In the genomic region with DNA sequence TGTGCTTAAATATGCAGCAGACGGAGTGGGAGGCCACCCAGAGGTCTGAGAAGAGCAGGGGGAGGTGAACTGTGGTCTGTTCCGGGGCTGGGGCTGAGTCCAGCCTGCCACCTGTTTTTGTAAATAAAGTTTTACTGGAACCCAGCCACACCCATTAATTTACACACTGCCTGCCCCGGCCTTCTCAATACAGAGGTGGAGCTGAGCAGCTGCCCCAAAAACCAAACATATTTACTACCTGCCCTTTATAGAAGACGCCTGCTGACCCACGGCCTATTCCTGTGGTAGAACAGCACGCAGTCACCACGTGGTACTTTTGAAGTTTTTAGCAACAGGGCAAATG, we compare ENCODE assay signal across 26 cellular contexts. TPM values are rescaled to one million over a fixed set of nuclear protein-coding genes. Genes with fewer than 3 reads are reported as not detected.
DNase-seq lines count a peak whose midpoint lies in the region; ATAC-seq and TF ChIP-seq lines count a peak whose summit lies in the region.
"Had no signal": no experiment of that assay in that cellular context is flagged by ENCODE, and none has a peak within 500 bp of the region (broad histone marks: within the 10 kb centered on the region; RNA-seq: fewer than 3 reads in every experiment).

No MANE protein-coding gene starts in this region.

- peaks cover 22% of the 10 kb centered on the region for H3K4me1 ChIP-seq in PC-3 (ENCODE audit: insufficient read depth, low read length)
- peaks cover 10% of the 10 kb centered on the region for H3K4me1 ChIP-seq in upper lobe of right lung
- H3K4me1 ChIP-seq: A549, BE2C had no signal

- H3K9me3 Mint-ChIP-seq in activated naive CD8-positive, alpha-beta T cell treated with anti-CD3 and anti-CD28 coated beads, Interleukin-2, amount 10 ng/mL, durations not matched to agents 7 days and 5 days: no peaks in the 10 kb centered on the region
- H3K9me3 Mint-ChIP-seq in activated naive CD8-positive, alpha-beta T cell treated with anti-CD3 and anti-CD28 coated beads, Interleukin-2, amount 50 U/mL, for 24 hours: no peaks in the 10 kb centered on the region
- H3K9me3 Mint-ChIP-seq in stimulated activated memory B cell treated with anti-CD40 and anti-IgM and Interleukin-4, amounts not matched to agents 10 μg/mL and 1 μg/mL and 100 μg/mL, for 72 hours: no peaks in the 10 kb centered on the region

- POLR2A ChIA-PET in activated naive CD8-positive, alpha-beta T cell treated with anti-CD3 and anti-CD28 coated beads, Interleukin-2, amount 10 ng/mL, durations not matched to agents 7 days and 5 days (lab: Charles Lee): no interaction called here
- POLR2A ChIA-PET in PC-3 (lab: Charles Lee; ENCODE audit: unreplicated experiment): no interaction called here

- H3K27ac ChIP-seq in PC-3 (ENCODE audit: low read length): no peak overlapping the region
- H3K27ac ChIP-seq in upper lobe of right lung: no peak overlapping the region
- H3K27ac ChIP-seq in brain microvascular endothelial cell: no peak overlapping the region
- H3K27ac ChIP-seq: A549, HL-60, KMS-11 had no signal

- H3K79me2 ChIP-seq in PC-3 (ENCODE audit: low read length): no peaks in the 10 kb centered on the region

- H3K4me3 Mint-ChIP-seq in activated naive CD8-positive, alpha-beta T cell treated with anti-CD3 and anti-CD28 coated beads, Interleukin-2, amount 10 ng/mL, durations not matched to agents 7 days and 5 days: no peak overlapping the region
- no peak overlapping the region for H3K4me3 Mint-ChIP-seq in activated naive CD8-positive, alpha-beta T cell treated with anti-CD3 and anti-CD28 coated beads, Interleukin-2, amount 50 U/mL, for 24 hours
- H3K4me3 Mint-ChIP-seq in stimulated activated memory B cell treated with anti-CD40 and anti-IgM and Interleukin-4, amounts not matched to agents 10 μg/mL and 1 μg/mL and 100 μg/mL, for 72 hours: no peak overlapping the region

- peaks cover 8% of the 10 kb centered on the region for H3K4me1 Mint-ChIP-seq in activated naive CD8-positive, alpha-beta T cell treated with anti-CD3 and anti-CD28 coated beads, Interleukin-2, amount 10 ng/mL, durations not matched to agents 7 days and 5 days
- H3K4me1 Mint-ChIP-seq in activated naive CD8-positive, alpha-beta T cell treated with anti-CD3 and anti-CD28 coated beads, Interleukin-2, amount 50 U/mL, for 24 hours: peaks cover 12% of the 10 kb centered on the region
- H3K4me1 Mint-ChIP-seq in stimulated activated memory B cell treated with anti-CD40 and anti-IgM and Interleukin-4, amounts not matched to agents 10 μg/mL and 1 μg/mL and 100 μg/mL, for 72 hours: peaks cover 21% of the 10 kb centered on the region

- H3K36me3 ChIP-seq in PC-3 (ENCODE audit: low read depth, low read length): no peaks in the 10 kb centered on the region
- no peaks in the 10 kb centered on the region for H3K36me3 ChIP-seq in upper lobe of right lung
- no peaks in the 10 kb centered on the region for H3K36me3 ChIP-seq in brain microvascular endothelial cell (replicated peaks)
- H3K36me3 ChIP-seq: BE2C had no signal

- no peak overlapping the region for H3K9ac ChIP-seq in PC-3 (ENCODE audit: low read length)
- H3K9ac ChIP-seq: KMS-11 had no signal

- H3K27me3 ChIP-seq in PC-3 (ENCODE audit: low read length): peaks cover 37% of the 10 kb centered on the region
- peaks cover 32% of the 10 kb centered on the region for H3K27me3 ChIP-seq in upper lobe of right lung
- H3K27me3 ChIP-seq in brain microvascular endothelial cell (replicated peaks): peaks cover 54% of the 10 kb centered on the region

- H3K4me2 ChIP-seq in PC-3 (ENCODE audit: low read length): no peak overlapping the region
- H3K4me2 ChIP-seq: A549, KMS-11 had no signal

- DNase-seq in activated naive CD8-positive, alpha-beta T cell treated with anti-CD3 and anti-CD28 coated beads, Interleukin-2, amount 10 ng/mL, durations not matched to agents 7 days and 5 days: peak; percentile 20
- DNase-seq in activated naive CD8-positive, alpha-beta T cell treated with anti-CD3 and anti-CD28 coated beads, Interleukin-2, amount 50 U/mL, for 24 hours: no peak
- no peak for DNase-seq in PC-3
- peak in 1 of 2 donors; percentile 44 for DNase-seq in left colon
- peak; percentile 35 for DNase-seq in upper lobe of right lung
- no peak for DNase-seq in brain microvascular endothelial cell
- DNase-seq in CD1c-positive myeloid dendritic cell (ENCODE audit: extremely low spot score): no peak
- DNase-seq: BE2C; CD4-positive, CD25-positive, alpha-beta regulatory T cell; COR-L47; DMS 273 treated with DMSO at 0.1 percent for 48 hours; DMS79 treated with DMSO at 0.1 percent for 48 hours; NCI-H1105; NCI-H146; NCI-H2029 treated with DMSO at 0.1 percent for 48 hours; NCI-H2171; NCI-H345; NCI-H524; OCI-M1 had no signal

- H2AFZ ChIP-seq in PC-3 (ENCODE audit: low read length): no peak overlapping the region

- CTCF ChIA-PET in PC-3 (lab: Charles Lee): no interaction called here

- no peaks in the 10 kb centered on the region for H3K9me3 ChIP-seq in PC-3 (ENCODE audit: low read length)
- no peaks in the 10 kb centered on the region for H3K9me3 ChIP-seq in upper lobe of right lung
- H3K9me3 ChIP-seq: A549, BE2C had no signal

- H3F3A ChIP-seq in PC-3 (ENCODE audit: low read length, unreplicated experiment): no peaks in the 10 kb centered on the region

- ATAC-seq in activated naive CD8-positive, alpha-beta T cell treated with anti-CD3 and anti-CD28 coated beads, Interleukin-2, amount 10 ng/mL, durations not matched to agents 7 days and 5 days (ENCODE audit: low read depth): no peak
- ATAC-seq in activated naive CD8-positive, alpha-beta T cell treated with anti-CD3 and anti-CD28 coated beads, Interleukin-2, amount 50 U/mL, for 24 hours: no peak
- ATAC-seq in PC-3 (peak; percentile 23; the same call in 1 of the 2 replicates), left colon (peak; percentile 73), upper lobe of right lung (no peak)
- ATAC-seq in stimulated activated memory B cell treated with anti-CD40 and anti-IgM and Interleukin-4, amounts not matched to agents 10 μg/mL and 1 μg/mL and 100 μg/mL, for 72 hours: no peak
- ATAC-seq: A549, Right ventricle myocardium inferior had no signal

- H3K4me3 ChIP-seq in PC-3 (ENCODE audit: low read length) (no peak overlapping the region), upper lobe of right lung (no peak overlapping the region), brain microvascular endothelial cell (ENCODE audit: low read depth, low read length) (no peak overlapping the region)
- H3K4me3 ChIP-seq: A549 had no signal

- H3K27me3 Mint-ChIP-seq in activated naive CD8-positive, alpha-beta T cell treated with anti-CD3 and anti-CD28 coated beads, Interleukin-2, amount 10 ng/mL, durations not matched to agents 7 days and 5 days: peaks cover 7% of the 10 kb centered on the region
- H3K27me3 Mint-ChIP-seq in activated naive CD8-positive, alpha-beta T cell treated with anti-CD3 and anti-CD28 coated beads, Interleukin-2, amount 50 U/mL, for 24 hours: peaks cover 7% of the 10 kb centered on the region
- H3K27me3 Mint-ChIP-seq in stimulated activated memory B cell treated with anti-CD40 and anti-IgM and Interleukin-4, amounts not matched to agents 10 μg/mL and 1 μg/mL and 100 μg/mL, for 72 hours: peaks cover 35% of the 10 kb centered on the region

- H3K27ac Mint-ChIP-seq in activated naive CD8-positive, alpha-beta T cell treated with anti-CD3 and anti-CD28 coated beads, Interleukin-2, amount 10 ng/mL, durations not matched to agents 7 days and 5 days: no peak overlapping the region
- H3K27ac Mint-ChIP-seq in activated naive CD8-positive, alpha-beta T cell treated with anti-CD3 and anti-CD28 coated beads, Interleukin-2, amount 50 U/mL, for 24 hours: no peak overlapping the region
- H3K27ac Mint-ChIP-seq in stimulated activated memory B cell treated with anti-CD40 and anti-IgM and Interleukin-4, amounts not matched to agents 10 μg/mL and 1 μg/mL and 100 μg/mL, for 72 hours: no peak overlapping the region
- H3K27ac Mint-ChIP-seq: CD4-positive, CD25-positive, alpha-beta regulatory T cell had no signal

- TF ChIP-seq CTCF in PC-3 (conservative IDR thresholded peaks at IDR 0.05; ENCODE audit: low read depth, low read length) (no peak), upper lobe of right lung (IDR thresholded peaks at IDR 0.05) (no peak), brain microvascular endothelial cell (IDR thresholded peaks at IDR 0.05; ENCODE audit: low read depth, low read length, missing control alignments) (no peak)

- BruUV-seq in PC-3 (replicated peaks; lab: Mats Ljungman, UMichigan): no TSS peak

- in situ Hi-C loops in brain microvascular endothelial cell (cut with HindIII; ENCODE audit: low pct_ligation_motif_present, low sequenced_read_pairs): loop anchor here (10.0 kb wide), 1 partner anchor 57 kb away; the partner anchor contains the start of gene RNF212

- intact Hi-C loops in PC-3 (cut with micrococcal nuclease) (no loop called here), left colon (cut with DNase I, micrococcal nuclease) (no loop called here), upper lobe of right lung (cut with DNase I) (no loop called here)

- H4K20me1 ChIP-seq in PC-3 (ENCODE audit: low read length): no peaks in the 10 kb centered on the region

- H3K36me3 Mint-ChIP-seq in activated naive CD8-positive, alpha-beta T cell treated with anti-CD3 and anti-CD28 coated beads, Interleukin-2, amount 10 ng/mL, durations not matched to agents 7 days and 5 days: no peaks in the 10 kb centered on the region
- H3K36me3 Mint-ChIP-seq in activated naive CD8-positive, alpha-beta T cell treated with anti-CD3 and anti-CD28 coated beads, Interleukin-2, amount 50 U/mL, for 24 hours (ENCODE audit: low read depth): no peaks in the 10 kb centered on the region
- peaks cover 4% of the 10 kb centered on the region for H3K36me3 Mint-ChIP-seq in stimulated activated memory B cell treated with anti-CD40 and anti-IgM and Interleukin-4, amounts not matched to agents 10 μg/mL and 1 μg/mL and 100 μg/mL, for 72 hours

- H3K9me2 ChIP-seq in PC-3 (replicated peaks; ENCODE audit: low read length): no peaks in the 10 kb centered on the region

RNA-seq across cellular contexts. Expression of gene FGFRL1, which starts 45.9 kb away (rescaled TPM):
- total RNA-seq in activated naive CD8-positive, alpha-beta T cell treated with anti-CD3 and anti-CD28 coated beads, Interleukin-2, amount 10 ng/mL, durations not matched to agents 7 days and 5 days: 10 to 100 TPM; 15.5 to 19.1 TPM
- total RNA-seq in PC-3 (2014; rRNA removed): 31.2 and 42.6 TPM in 2 replicates
- total RNA-seq in left colon: 10 to 100 TPM; 17.0 to 17.2 TPM
- 25.2 TPM for total RNA-seq in upper lobe of right lung

RNA-seq across cellular contexts. Expression of gene RNF212, which starts 56.0 kb away (rescaled TPM):
- total RNA-seq in activated naive CD8-positive, alpha-beta T cell treated with anti-CD3 and anti-CD28 coated beads, Interleukin-2, amount 10 ng/mL, durations not matched to agents 7 days and 5 days: 1 to 10 TPM; 7.3 to 8.1 TPM
- not detected in 2 replicates for total RNA-seq in PC-3 (2014; rRNA removed)
- total RNA-seq in left colon: 1 to 10 TPM; 1.6 to 2.9 TPM
- total RNA-seq in upper lobe of right lung: 6.9 TPM
- total RNA-seq: HT1080, SK-MEL-5 had no signal

Comparison
In these comparisons a context has a peak if more than half of its experiments do, and no peak if none do; other contexts are left out.
1. DNase-seq: peak in activated naive CD8-positive, alpha-beta T cell treated with anti-CD3 and anti-CD28 coated beads, Interleukin-2, amount 10 ng/mL, durations not matched to agents 7 days and 5 days (single experiment) and upper lobe of right lung (single experiment); none in activated naive CD8-positive, alpha-beta T cell treated with anti-CD3 and anti-CD28 coated beads, Interleukin-2, amount 50 U/mL, for 24 hours (single experiment), PC-3 (single experiment), brain microvascular endothelial cell (single experiment) and CD1c-positive myeloid dendritic cell (single experiment).
2. ATAC-seq: peak in PC-3 (single experiment) and left colon (single experiment); none in activated naive CD8-positive, alpha-beta T cell treated with anti-CD3 and anti-CD28 coated beads, Interleukin-2, amount 10 ng/mL, durations not matched to agents 7 days and 5 days (single experiment), activated naive CD8-positive, alpha-beta T cell treated with anti-CD3 and anti-CD28 coated beads, Interleukin-2, amount 50 U/mL, for 24 hours (single experiment), upper lobe of right lung (single experiment) and stimulated activated memory B cell treated with anti-CD40 and anti-IgM and Interleukin-4, amounts not matched to agents 10 μg/mL and 1 μg/mL and 100 μg/mL, for 72 hours (single experiment).